In genomic region chr16:57178793-57179212, GRCh38 we compare ENCODE assay signal across 22 cellular contexts. TPM values are rescaled to one million over a fixed set of nuclear protein-coding genes. Genes with fewer than 3 reads are reported as not detected.
DNase-seq lines count a peak whose midpoint lies in the region; ATAC-seq and TF ChIP-seq lines count a peak whose summit lies in the region.
"Had no signal": no experiment of that assay in that cellular context is flagged by ENCODE, and none has a peak within 500 bp of the region (broad histone marks: within the 10 kb centered on the region; RNA-seq: fewer than 3 reads in every experiment).

No MANE protein-coding gene starts in this region.

- intact Hi-C loops in lower lobe of right lung (cut with DNase I), result no loop called here
- intact Hi-C loops in prostate gland (cut with DNase I), result no loop called here

- H3K27ac Mint-ChIP-seq in brain, result peak overlapping the region in 3 of 5 experiments; percentile 88 to 96 (median 90)
- H3K27ac Mint-ChIP-seq: activated CD4-positive, alpha-beta memory T cell treated with anti-CD3 and anti-CD28 coated beads for 36 hours; activated naive CD8-positive, alpha-beta T cell treated with anti-CD3 and anti-CD28 coated beads, Interleukin-2, amount 10 ng/mL, durations not matched to agents 7 days and 5 days; stimulated activated memory B cell treated with anti-CD40 and anti-IgM and Interleukin-4, amounts not matched to agents 10 μg/mL and 1 μg/mL and 100 μg/mL, for 72 hours had no signal

- TF ChIP-seq CTCF in brain (conservative IDR thresholded peaks at IDR 0.05) (no peak), lower lobe of right lung (IDR thresholded peaks at IDR 0.05) (no peak), prostate gland (IDR thresholded peaks at IDR 0.05) (no peak)

- TF ChIP-seq POLR2A in prostate gland (IDR thresholded peaks at IDR 0.05), result no peak

- peaks cover 63% of the 10 kb centered on the region for H3K4me1 Mint-ChIP-seq in brain

- H3K27me3 Mint-ChIP-seq in brain, result no peaks in the 10 kb centered on the region
- H3K27me3 Mint-ChIP-seq: activated CD4-positive, alpha-beta memory T cell treated with anti-CD3 and anti-CD28 coated beads for 36 hours; activated naive CD8-positive, alpha-beta T cell treated with anti-CD3 and anti-CD28 coated beads, Interleukin-2, amount 10 ng/mL, durations not matched to agents 7 days and 5 days; stimulated activated memory B cell treated with anti-CD40 and anti-IgM and Interleukin-4, amounts not matched to agents 10 μg/mL and 1 μg/mL and 100 μg/mL, for 72 hours had no signal

- H3K4me1 ChIP-seq in lower lobe of right lung (peaks cover 22% of the 10 kb centered on the region), prostate gland (replicated peaks) (peaks cover 5% of the 10 kb centered on the region)

- 46% methylated on average over 4 of the region's 4 CpGs for whole genome bisulfite sequencing in prostate gland

- H3K4me3 ChIP-seq in lower lobe of right lung (no peak overlapping the region), prostate gland (no peak overlapping the region)
- H3K4me3 ChIP-seq: GM12878, GM23248, tibial nerve had no signal

- H3K9me3 Mint-ChIP-seq in brain, result peaks cover 0 to 2% (median 0%) of the 10 kb centered on the region in 5 experiments
- H3K9me3 Mint-ChIP-seq: activated CD4-positive, alpha-beta memory T cell treated with anti-CD3 and anti-CD28 coated beads for 36 hours; activated naive CD8-positive, alpha-beta T cell treated with anti-CD3 and anti-CD28 coated beads, Interleukin-2, amount 10 ng/mL, durations not matched to agents 7 days and 5 days; activated T-cell treated with anti-CD3 and anti-CD28 coated beads, Interleukin-2, amount 50 U/mL, for 4 hours; stimulated activated memory B cell treated with anti-CD40 and anti-IgM and Interleukin-4, amounts not matched to agents 10 μg/mL and 1 μg/mL and 100 μg/mL, for 72 hours had no signal

- H3K9me3 ChIP-seq in lower lobe of right lung, result no peaks in the 10 kb centered on the region
- no peaks in the 10 kb centered on the region for H3K9me3 ChIP-seq in prostate gland
- H3K9me3 ChIP-seq: tibial nerve had no signal

- peak overlapping the region in 2 of 5 experiments; percentile 10 to 66 for H3K4me3 Mint-ChIP-seq in brain
- H3K4me3 Mint-ChIP-seq: activated CD4-positive, alpha-beta memory T cell treated with anti-CD3 and anti-CD28 coated beads for 36 hours; activated naive CD8-positive, alpha-beta T cell treated with anti-CD3 and anti-CD28 coated beads, Interleukin-2, amount 10 ng/mL, durations not matched to agents 7 days and 5 days; activated T-cell treated with anti-CD3 and anti-CD28 coated beads, Interleukin-2, amount 50 U/mL, for 4 hours; stimulated activated memory B cell treated with anti-CD40 and anti-IgM and Interleukin-4, amounts not matched to agents 10 μg/mL and 1 μg/mL and 100 μg/mL, for 72 hours had no signal

- peak overlapping the region; percentile 51 for H3K27ac ChIP-seq in lower lobe of right lung
- no peak overlapping the region for H3K27ac ChIP-seq in prostate gland
- H3K27ac ChIP-seq: GM23248 had no signal

- no peaks in the 10 kb centered on the region for H3K27me3 ChIP-seq in lower lobe of right lung (ENCODE audit: low read depth)
- no peaks in the 10 kb centered on the region for H3K27me3 ChIP-seq in prostate gland (replicated peaks; ENCODE audit: insufficient read depth)
- H3K27me3 ChIP-seq: tibial nerve had no signal

- DNase-seq in NCI-H526 (lab: John Stamatoyannopoulos, UW) (peak; percentile 33 to 48), NCI-H526 treated with DMSO at 0.1 percent for 48 hours (lab: John Stamatoyannopoulos, UW) (no peak), lower lobe of right lung (no peak), NCI-H524 (lab: John Stamatoyannopoulos, UW) (no peak), germinal center (ENCODE audit: low spot score) (no peak), prostate gland (ENCODE audit: low spot score) (no peak)
- DNase-seq: activated CD4-positive, alpha-beta memory T cell treated with anti-CD3 and anti-CD28 coated beads for 36 hours; activated naive CD8-positive, alpha-beta T cell treated with anti-CD3 and anti-CD28 coated beads, Interleukin-2, amount 10 ng/mL, durations not matched to agents 7 days and 5 days; activated T-cell treated with anti-CD3 and anti-CD28 coated beads, Interleukin-2, amount 50 U/mL, for 4 hours; central memory CD4-positive, alpha-beta T cell; foreskin fibroblast; GM23248; left ventricle myocardium superior; NCI-H1694 treated with DMSO at 0.1 percent for 48 hours; NCI-H524 treated with DMSO at 0.1 percent for 48 hours; posterior cingulate gyrus; stimulated activated CD4-positive, alpha-beta T cell treated with anti-CD3 and anti-CD28 coated beads, Interleukin-12 subunit alpha, Interleukin-12 subunit beta, amount 100 ng/mL, for 4 hours had no signal

- ATAC-seq in lower lobe of right lung (peak; percentile 59 to 89), HG02610 (IDR thresholded peaks at IDR 0.05; ENCODE audit: unreplicated experiment) (no peak)
- ATAC-seq: activated T-cell treated with anti-CD3 and anti-CD28 coated beads, Interleukin-2, amount 50 U/mL, for 4 hours; GM12878; stimulated activated memory B cell treated with anti-CD40 and anti-IgM and Interleukin-4, amounts not matched to agents 10 μg/mL and 1 μg/mL and 100 μg/mL, for 72 hours had no signal

- H3K36me3 ChIP-seq in lower lobe of right lung, result no peaks in the 10 kb centered on the region
- no peaks in the 10 kb centered on the region for H3K36me3 ChIP-seq in prostate gland
- H3K36me3 ChIP-seq: tibial nerve had no signal

- H3K36me3 Mint-ChIP-seq in brain, result peaks cover 1% of the 10 kb centered on the region
- H3K36me3 Mint-ChIP-seq: activated naive CD8-positive, alpha-beta T cell treated with anti-CD3 and anti-CD28 coated beads, Interleukin-2, amount 10 ng/mL, durations not matched to agents 7 days and 5 days had no signal

RNA-seq across cellular contexts. Expression of gene PSME3IP1, which starts 7.0 kb away (rescaled TPM):
- 208 TPM for polyA plus RNA-seq in brain (ENCODE audit: insufficient read depth, low read depth, low replicate concordance)
- total RNA-seq in lower lobe of right lung, result 79.8 TPM
- 10 to 100 TPM; 64.1 to 95.8 TPM for total RNA-seq in prostate gland

RNA-seq across cellular contexts. Expression of gene RSPRY1, which starts 7.3 kb away (rescaled TPM):
- polyA plus RNA-seq in brain (ENCODE audit: insufficient read depth, low read depth, low replicate concordance), result 22.6 TPM
- total RNA-seq in lower lobe of right lung (34.9 TPM), prostate gland (10 to 100 TPM; 35.8 to 45.3 TPM)

Comparison
In these comparisons a context has a peak if more than half of its experiments do, and no peak if none do; other contexts are left out.
1. DNase-seq: peak in NCI-H526 (2 of 2); none in NCI-H526 treated with DMSO at 0.1 percent for 48 hours (single experiment), lower lobe of right lung (single experiment), NCI-H524 (0 of 2), germinal center (single experiment) and prostate gland (single experiment).